In genomic region chr1:48059289-48059688, GRCh38 we compare ENCODE assay signal across 33 cellular contexts.
DNase-seq lines count a peak whose midpoint lies in the region; ATAC-seq and TF ChIP-seq lines count a peak whose summit lies in the region.
"Had no signal": no experiment of that assay in that cellular context is flagged by ENCODE, and none has a peak within 500 bp of the region (broad histone marks: within the 10 kb centered on the region; RNA-seq: fewer than 3 reads in every experiment).

No MANE protein-coding gene starts in this region.

- no peaks in the 10 kb centered on the region for H3K27me3 ChIP-seq in SK-N-SH (ENCODE audit: insufficient read depth)
- H3K27me3 ChIP-seq in heart right ventricle: peaks cover 0 to 53% (median 5%) of the 10 kb centered on the region in 7 donors
- H3K27me3 ChIP-seq: BE2C; BLaER1; BLaER1 treated with 17β-estradiol and CSF1 and Interleukin-3, amounts not matched to agents 10 nM and 100 nM had no signal

- TF ChIP-seq CTCF in SK-N-SH (IDR thresholded peaks at IDR 0.05): no peak
- no peak for TF ChIP-seq CTCF in HEK293 (tag by site-specific recombination; IDR thresholded peaks at IDR 0.05)
- TF ChIP-seq CTCF in nephron (IDR thresholded peaks at IDR 0.05; ENCODE audit: unreplicated experiment in 3 of 3): no peak
- TF ChIP-seq CTCF in heart right ventricle (IDR thresholded peaks at IDR 0.05): no peak

- 28% methylated on average over 1 of the region's 1 CpG for WGBS in SK-N-SH (ENCODE audit: low lambda C conversion rate)
- WGBS in heart right ventricle, 2 donors: 91 to 93% methylated on average over 1 of the region's 1 CpG

- H3K4me1 ChIP-seq in SK-N-SH (ENCODE audit: control insufficient read depth in 1 of 2, insufficient read depth in 2 of 2, low read depth in 1 of 2, low read length in 1 of 2) (no peaks in the 10 kb centered on the region; a peak in 1 of 4 replicates), HEK293 (ENCODE audit: control insufficient read depth, insufficient read depth, low read length) (peaks cover 3% of the 10 kb centered on the region; the same call in 1 of the 2 replicates), heart right ventricle (peaks cover 0 to 8% (median 0%) of the 10 kb centered on the region in 9 donors)
- H3K4me1 ChIP-seq: A549, BE2C had no signal

- intact Hi-C loops in heart right ventricle (cut with DNase I): no loop called here

- H3K27ac ChIP-seq in SK-N-SH (ENCODE audit: low read depth in 2 of 2, low read length in 1 of 2) (no peak overlapping the region), HEK293 (ENCODE audit: extremely low read depth, low read depth, low read length) (no peak overlapping the region), heart right ventricle (no peak overlapping the region)
- H3K27ac ChIP-seq: 22Rv1; A549; BLaER1; BLaER1 treated with 17β-estradiol and CSF1 and Interleukin-3, amounts not matched to agents 10 nM and 100 nM; C4-2B had no signal

- no peaks in the 10 kb centered on the region for H3K36me3 Mint-ChIP-seq in nephron (ENCODE audit: low read depth)
- H3K36me3 Mint-ChIP-seq: CD14-positive monocyte; CD4-positive, alpha-beta memory T cell; CD4-positive, CD25-positive, alpha-beta regulatory T cell; CD8-positive, alpha-beta memory T cell; CD8-positive, alpha-beta T cell had no signal

- peaks cover 76% of the 10 kb centered on the region for H3K27me3 Mint-ChIP-seq in nephron (ENCODE audit: low read depth)

- H2AFZ ChIP-seq in SK-N-SH (ENCODE audit: low read depth): no peak overlapping the region

- POLR2A ChIA-PET in SK-N-SH (lab: Yijun Ruan, JAX) (no interaction called here), HEK293 (lab: Yijun Ruan, JAX) (no interaction called here)

- no peak for TF ChIP-seq EP300 in SK-N-SH (IDR thresholded peaks at IDR 0.05; ENCODE audit: borderline replicate concordance in 1 of 2, low read depth in 1 of 2, low read length in 1 of 2)

- peaks cover 20% of the 10 kb centered on the region for H3K4me1 Mint-ChIP-seq in nephron
- H3K4me1 Mint-ChIP-seq: B cell; CD4-positive, alpha-beta memory T cell; CD4-positive, CD25-positive, alpha-beta regulatory T cell; CD8-positive, alpha-beta memory T cell had no signal

- no peak overlapping the region for H3K9ac ChIP-seq in SK-N-SH
- H3K9ac ChIP-seq: BLaER1; BLaER1 treated with 17β-estradiol and CSF1 and Interleukin-3, amounts not matched to agents 10 nM and 100 nM had no signal

- no peaks in the 10 kb centered on the region for H3K9me3 Mint-ChIP-seq in nephron
- H3K9me3 Mint-ChIP-seq: CD14-positive monocyte; CD4-positive, alpha-beta memory T cell; CD4-positive, alpha-beta T cell; CD4-positive, CD25-positive, alpha-beta regulatory T cell; CD8-positive, alpha-beta memory T cell; CD8-positive, alpha-beta T cell had no signal

- peak overlapping the region; percentile 13 to 76 (median 63) for H3K27ac Mint-ChIP-seq in nephron
- H3K27ac Mint-ChIP-seq: B cell; CD4-positive, alpha-beta memory T cell; CD4-positive, alpha-beta T cell; CD4-positive, CD25-positive, alpha-beta regulatory T cell; CD8-positive, alpha-beta memory T cell; CD8-positive, alpha-beta T cell had no signal

- H3K9me2 ChIP-seq in SK-N-SH: no peaks in the 10 kb centered on the region

- DNase-seq in SK-N-SH: no peak
- DNase-seq in heart right ventricle: no peak
- DNase-seq: 8988T; ACHN; AML-193; BE2C; C1 segment of cervical spinal cord; Caco-2; Calu3; CD4-positive, alpha-beta memory T cell; CD4-positive, alpha-beta T cell; CD4-positive, CD25-positive, alpha-beta regulatory T cell; CD8-positive, alpha-beta memory T cell; CD8-positive, alpha-beta T cell; COR-L47; DMS 273 treated with DMSO at 0.1 percent for 48 hours; DMS153; DMS53; DMS79; DMS79 treated with DMSO at 0.1 percent for 48 hours; DND-41; EL had no signal

- H3K4me3 Mint-ChIP-seq in nephron: no peak overlapping the region
- H3K4me3 Mint-ChIP-seq: B cell; CD14-positive monocyte; CD4-positive, alpha-beta memory T cell; CD4-positive, alpha-beta T cell; CD4-positive, CD25-positive, alpha-beta regulatory T cell; CD8-positive, alpha-beta memory T cell; CD8-positive, alpha-beta T cell had no signal

- H3K9me3 ChIP-seq in SK-N-SH: no peaks in the 10 kb centered on the region
- no peaks in the 10 kb centered on the region for H3K9me3 ChIP-seq in HEK293 (ENCODE audit: control insufficient read depth, insufficient read depth, low read depth, low read length)
- H3K9me3 ChIP-seq in heart right ventricle: no peaks in the 10 kb centered on the region
- H3K9me3 ChIP-seq: A549; BE2C; BLaER1; BLaER1 treated with 17β-estradiol and CSF1 and Interleukin-3, amounts not matched to agents 10 nM and 100 nM; Caco-2 had no signal

- no peaks in the 10 kb centered on the region for H4K20me1 ChIP-seq in SK-N-SH (ENCODE audit: insufficient read depth)
- H4K20me1 ChIP-seq: BLaER1; BLaER1 treated with 17β-estradiol and CSF1 and Interleukin-3, amounts not matched to agents 10 nM and 100 nM had no signal

- H3K36me3 ChIP-seq in SK-N-SH (replicated peaks in 1 of 2; ENCODE audit: control insufficient read depth in 1 of 2, insufficient read depth in 2 of 2, low read length in 1 of 2): no peaks in the 10 kb centered on the region
- no peaks in the 10 kb centered on the region for H3K36me3 ChIP-seq in HEK293 (ENCODE audit: control insufficient read depth in 2 of 2, insufficient read depth in 1 of 2, low read length in 2 of 2)
- no peaks in the 10 kb centered on the region for H3K36me3 ChIP-seq in heart right ventricle
- H3K36me3 ChIP-seq: BE2C; BLaER1; BLaER1 treated with 17β-estradiol and CSF1 and Interleukin-3, amounts not matched to agents 10 nM and 100 nM had no signal

- H3K4me2 ChIP-seq in SK-N-SH: no peak overlapping the region
- H3K4me2 ChIP-seq: A549; BLaER1; BLaER1 treated with 17β-estradiol and CSF1 and Interleukin-3, amounts not matched to agents 10 nM and 100 nM had no signal

- CTCF ChIA-PET in SK-N-SH (lab: Yijun Ruan, JAX): interaction anchor here (1.1 to 7.9 kb wide), 5 partner anchors 9 to 144 kb away, joined by 3 to 92 read pairs (median 5); partner anchors contain the start of gene TRABD2B
- CTCF ChIA-PET in HEK293 (lab: Yijun Ruan, JAX): interaction anchor here (2.9 to 8.1 kb wide), 3 partner anchors 17 to 61 kb away, joined by 13 to 151 read pairs (median 39); partner anchors contain the start of gene TRABD2B

- H3F3A ChIP-seq in SK-N-SH (replicated peaks; ENCODE audit: insufficient read depth): no peaks in the 10 kb centered on the region

- ATAC-seq in SK-N-SH treated with all-trans-retinoic acid at 6 μM for 48 hours (no peak), GM18870 (IDR thresholded peaks at IDR 0.05; ENCODE audit: unreplicated experiment) (no peak), heart right ventricle (no peak)
- ATAC-seq: A549; CD8-positive, alpha-beta T cell had no signal

- TF ChIP-seq RAD21 in SK-N-SH (IDR thresholded peaks at IDR 0.05; ENCODE audit: low read length): no peak

- H3K79me2 ChIP-seq in SK-N-SH (ENCODE audit: insufficient read depth): no peaks in the 10 kb centered on the region

- H3K4me3 ChIP-seq in SK-N-SH (ENCODE audit: low read depth in 2 of 2, low read length in 1 of 2) (no peak overlapping the region), HEK293 (ENCODE audit: low read depth, low read length) (no peak overlapping the region), heart right ventricle (no peak overlapping the region)
- H3K4me3 ChIP-seq: A549; BLaER1; BLaER1 treated with 17β-estradiol and CSF1 and Interleukin-3, amounts not matched to agents 10 nM and 100 nM had no signal

TF ChIP-seq in SK-N-SH treated with all-trans-retinoic acid at 6 μM for 48 hours, 23 proteins besides CTCF, POLR2A, EP300 and RAD21:
- TF ChIP-seq GLIS3 (CRISPR knock-in tag; IDR thresholded peaks at IDR 0.05) (no peak), ZFP3 (CRISPR knock-in tag; IDR thresholded peaks at IDR 0.05) (peak; percentile 88)

TF ChIP-seq in SK-N-SH, 30 proteins besides CTCF, POLR2A, EP300 and RAD21 (continues in another document):
- TF ChIP-seq EZH2phosphoT487 (IDR thresholded peaks at IDR 0.05; ENCODE audit: borderline replicate concordance, low read depth) (no peak), NRF1 (IDR thresholded peaks at IDR 0.05; ENCODE audit: low read depth, low read length) (no peak), PBX3 (IDR thresholded peaks at IDR 0.05) (no peak)
- TF ChIP-seq, protein P1, sequence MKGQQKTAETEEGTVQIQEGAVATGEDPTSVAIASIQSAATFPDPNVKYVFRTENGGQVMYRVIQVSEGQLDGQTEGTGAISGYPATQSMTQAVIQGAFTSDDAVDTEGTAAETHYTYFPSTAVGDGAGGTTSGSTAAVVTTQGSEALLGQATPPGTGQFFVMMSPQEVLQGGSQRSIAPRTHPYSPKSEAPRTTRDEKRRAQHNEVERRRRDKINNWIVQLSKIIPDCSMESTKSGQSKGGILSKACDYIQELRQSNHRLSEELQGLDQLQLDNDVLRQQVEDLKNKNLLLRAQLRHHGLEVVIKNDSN (IDR thresholded peaks at IDR 0.05; ENCODE audit: borderline replicate concordance, low read depth): no peak

TF ChIP-seq in HEK293, 187 proteins besides CTCF, POLR2A, EP300 and RAD21:
- TF ChIP-seq ZBTB10 (tag by site-specific recombination; IDR thresholded peaks at IDR 0.05) (no peak), ZFP3 (tag by site-specific recombination; IDR thresholded peaks at IDR 0.05; ENCODE audit: low read depth) (peak; percentile 86), HOXC10 (CRISPR knock-in tag; IDR thresholded peaks at IDR 0.05) (no peak), ZNF174 (tag by site-specific recombination; IDR thresholded peaks at IDR 0.05) (no peak)
TF ChIP-seq in HEK293: peak in this region for 1.
